In genomic region chr16:16150117-16150877, GRCh38 we compare ENCODE assay signal across 9 cellular contexts.
DNase-seq lines count a peak whose midpoint lies in the region; ATAC-seq, FAIRE-seq and TF ChIP-seq lines count a peak whose summit lies in the region.
"Had no signal": no experiment of that assay in that cellular context is flagged by ENCODE, and none has a peak within 500 bp of the region (broad histone marks: within the 10 kb centered on the region; RNA-seq: fewer than 3 reads in every experiment).

No MANE protein-coding gene starts in this region.

- peaks cover 4% of the 10 kb centered on the region for H3K4me1 ChIP-seq in right cardiac atrium (ENCODE audit: control insufficient read depth, insufficient read depth, low read length)

- no peak overlapping the region for H3K4me3 ChIP-seq in right cardiac atrium (ENCODE audit: low read length)

- no peak for DNase-seq in GM12891 (ENCODE audit: insufficient read length, low spot score)
- DNase-seq in astrocyte of the hippocampus (ENCODE audit: low read depth, low spot score): peak; percentile 83
- DNase-seq in right cardiac atrium: peak; percentile 64 to 91 (median 88)
- peak; percentile 26 for DNase-seq in renal cortical epithelial cell (ENCODE audit: low read depth)
- DNase-seq in NCI-H1417 treated with DMSO at 0.1 percent for 48 hours (lab: John Stamatoyannopoulos, UW): no peak
- DNase-seq in NCI-H82 treated with DMSO at 0.1 percent for 48 hours (lab: John Stamatoyannopoulos, UW; ENCODE audit: unreplicated experiment): no peak
- DNase-seq in NAMALWA (ENCODE audit: low spot score): no peak
- DNase-seq in RCC 7860 (ENCODE audit: low spot score): no peak
- DNase-seq: DMS79 had no signal

- H3K9me3 ChIP-seq in right cardiac atrium (ENCODE audit: control insufficient read depth, low read length): no peaks in the 10 kb centered on the region

- intact Hi-C loops in right cardiac atrium (cut with DNase I): no loop called here

- whole genome bisulfite sequencing in right cardiac atrium: 22% methylated on average over 28 of the region's 28 CpGs

- no peak for FAIRE-seq in GM12891 (lab: Jason Lieb, UNC)
- no peak for FAIRE-seq in RCC 7860 (lab: Jason Lieb, UNC)

- TF ChIP-seq POLR2A in GM12891 (IDR thresholded peaks at IDR 0.05; ENCODE audit: low read depth, low read length): peak; percentile 27; the same call in 1 of the 2 replicates

- H3K27ac ChIP-seq in right cardiac atrium (ENCODE audit: low read length): peak overlapping the region; percentile 34

- ATAC-seq in right cardiac atrium: peak; percentile 75 to 89

- no peaks in the 10 kb centered on the region for H3K27me3 ChIP-seq in right cardiac atrium (ENCODE audit: control insufficient read depth, insufficient read depth)

TF ChIP-seq in GM12891, 5 proteins besides CTCF, POLR2A, EP300 and RAD21:
- TF ChIP-seq POLR2AphosphoS5 (IDR thresholded peaks at IDR 0.05; ENCODE audit: low read depth, low read length) (peak; percentile 49; the same call in 1 of the 2 replicates), PAX5 (IDR thresholded peaks at IDR 0.05; ENCODE audit: insufficient read depth, low read length, severe bottlenecking) (no peak), SPI1 (IDR thresholded peaks at IDR 0.05; ENCODE audit: low read depth, low read length) (no peak), TAF1 (IDR thresholded peaks at IDR 0.05; ENCODE audit: low read depth, low read length) (no peak), POU2F2 (IDR thresholded peaks at IDR 0.05; ENCODE audit: low read depth, low read length) (no peak)

Comparison
In these comparisons a context has a peak if more than half of its experiments do, and no peak if none do; other contexts are left out.
1. DNase-seq: peak in astrocyte of the hippocampus (single experiment), right cardiac atrium (3 of 3) and renal cortical epithelial cell (single experiment); none in GM12891 (single experiment), NCI-H1417 treated with DMSO at 0.1 percent for 48 hours (single experiment), NCI-H82 treated with DMSO at 0.1 percent for 48 hours (single experiment), NAMALWA (single experiment) and RCC 7860 (single experiment).